Comparison of ENCODE assay signal across 8 cellular contexts in genomic region chr4:147617841-147618421, GRCh38. TPM values are rescaled to one million over a fixed set of nuclear protein-coding genes. Genes with fewer than 3 reads are reported as not detected.
DNase-seq lines count a peak whose midpoint lies in the region; ATAC-seq lines count a peak whose summit lies in the region.

No MANE protein-coding gene starts in this region.

- DNase-seq in activated T-cell treated with anti-CD3 and anti-CD28 coated beads, Interleukin-2, amount 50 U/mL, for 24 hours, result no peak
- DNase-seq in activated T-cell treated with anti-CD3 and anti-CD28 coated beads, Interleukin-2, amount 50 U/mL, for 48 hours, result no peak
- no peak for DNase-seq in activated naive CD8-positive, alpha-beta T cell treated with anti-CD3 and anti-CD28 coated beads for 36 hours
- DNase-seq in left colon (no peak), NCI-H146 treated with DMSO at 0.1 percent for 48 hours (lab: John Stamatoyannopoulos, UW; ENCODE audit: unreplicated experiment) (no peak)

- no peaks in the 10 kb centered on the region for H3K36me3 ChIP-seq in thymus (ENCODE audit: control insufficient read depth, insufficient read depth)

- no peaks in the 10 kb centered on the region for H3K9me3 Mint-ChIP-seq in activated T-cell treated with anti-CD3 and anti-CD28 coated beads, Interleukin-2, amount 50 U/mL, for 24 hours
- H3K9me3 Mint-ChIP-seq in activated naive CD8-positive, alpha-beta T cell treated with anti-CD3 and anti-CD28 coated beads for 36 hours, result no peaks in the 10 kb centered on the region

- H3K27me3 Mint-ChIP-seq in activated T-cell treated with anti-CD3 and anti-CD28 coated beads, Interleukin-2, amount 50 U/mL, for 24 hours, result no peaks in the 10 kb centered on the region
- no peaks in the 10 kb centered on the region for H3K27me3 Mint-ChIP-seq in activated naive CD8-positive, alpha-beta T cell treated with anti-CD3 and anti-CD28 coated beads for 36 hours

- ATAC-seq in HG03108 (IDR thresholded peaks at IDR 0.05; ENCODE audit: unreplicated experiment) (peak; percentile 9), left colon (peak; percentile 39)
- no peak for ATAC-seq in activated CD4-positive, CD25-positive, alpha-beta regulatory T cell treated with anti-CD3 and anti-CD28 coated beads, Interleukin-2, amount 50 U/mL, for 24 hours

- H3K9me3 ChIP-seq in thymus (ENCODE audit: control insufficient read depth), result no peaks in the 10 kb centered on the region

- H3K4me1 ChIP-seq in thymus (ENCODE audit: control insufficient read depth, insufficient read depth, low read length), result peaks cover 11% of the 10 kb centered on the region

- WGBS in thymus, result 8% methylated on average over 15 of the region's 15 CpGs

- peaks cover 41% of the 10 kb centered on the region for H3K36me3 Mint-ChIP-seq in activated T-cell treated with anti-CD3 and anti-CD28 coated beads, Interleukin-2, amount 50 U/mL, for 24 hours (ENCODE audit: low read depth)
- peaks cover 19% of the 10 kb centered on the region for H3K36me3 Mint-ChIP-seq in activated naive CD8-positive, alpha-beta T cell treated with anti-CD3 and anti-CD28 coated beads for 36 hours

- peak overlapping the region; percentile 98 for H3K4me3 Mint-ChIP-seq in activated T-cell treated with anti-CD3 and anti-CD28 coated beads, Interleukin-2, amount 50 U/mL, for 24 hours
- peak overlapping the region; percentile 97 for H3K4me3 Mint-ChIP-seq in activated naive CD8-positive, alpha-beta T cell treated with anti-CD3 and anti-CD28 coated beads for 36 hours

- intact Hi-C loops in left colon (cut with DNase I, micrococcal nuclease), result no loop called here

- peak overlapping the region; percentile 98 for H3K27ac Mint-ChIP-seq in activated T-cell treated with anti-CD3 and anti-CD28 coated beads, Interleukin-2, amount 50 U/mL, for 24 hours
- H3K27ac Mint-ChIP-seq in activated naive CD8-positive, alpha-beta T cell treated with anti-CD3 and anti-CD28 coated beads for 36 hours, result peak overlapping the region; percentile 95

- H3K4me1 Mint-ChIP-seq in activated T-cell treated with anti-CD3 and anti-CD28 coated beads, Interleukin-2, amount 50 U/mL, for 24 hours (ENCODE audit: low read depth), result peaks cover 46% of the 10 kb centered on the region
- H3K4me1 Mint-ChIP-seq in activated naive CD8-positive, alpha-beta T cell treated with anti-CD3 and anti-CD28 coated beads for 36 hours, result peaks cover 26% of the 10 kb centered on the region

- H3K27ac ChIP-seq in thymus (ENCODE audit: low read depth), result peak overlapping the region; percentile 94

- peak overlapping the region; percentile 77 for H3K4me3 ChIP-seq in thymus (ENCODE audit: low read length)

- no peaks in the 10 kb centered on the region for H3K27me3 ChIP-seq in thymus (ENCODE audit: control insufficient read depth, insufficient read depth)

RNA-seq across cellular contexts. Expression of gene TMEM184C, which starts 0.7 kb away (rescaled TPM):
- total RNA-seq in activated naive CD8-positive, alpha-beta T cell treated with anti-CD3 and anti-CD28 coated beads for 36 hours, result 10 to 100 TPM; 19.2 to 21.0 TPM
- total RNA-seq in left colon, result 10 to 100 TPM; 38.1 to 41.8 TPM
- polyA plus RNA-seq in thymus, result 8.2 TPM

Comparison
In these comparisons a context has a peak if more than half of its experiments do, and no peak if none do; other contexts are left out.
1. ATAC-seq: peak in HG03108 (single experiment) and left colon (single experiment); none in activated CD4-positive, CD25-positive, alpha-beta regulatory T cell treated with anti-CD3 and anti-CD28 coated beads, Interleukin-2, amount 50 U/mL, for 24 hours (0 of 2).